ENCODE assay signal across 33 cellular contexts in the genomic region with DNA sequence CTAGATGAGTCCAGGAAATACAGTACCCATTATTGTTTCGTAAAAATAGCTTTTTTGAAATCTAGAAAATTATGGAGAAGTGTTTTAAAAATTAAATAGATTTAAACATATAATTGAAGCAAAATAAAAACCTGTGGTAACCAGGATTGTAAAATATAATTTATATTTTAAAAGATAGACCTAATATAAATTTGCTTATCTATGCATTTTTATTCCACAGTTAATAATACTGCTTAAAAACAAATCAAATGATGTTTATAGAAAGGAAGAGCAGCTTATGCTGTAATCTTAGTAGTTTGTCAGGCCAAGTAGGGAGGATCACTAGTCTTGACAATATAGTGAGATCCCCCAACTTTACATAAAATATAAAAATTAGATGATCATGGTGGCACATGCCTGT.
"Had no signal": no experiment of that assay in that cellular context is flagged by ENCODE, and none has a peak within 500 bp of the region (broad histone marks: within the 10 kb centered on the region; RNA-seq: fewer than 3 reads in every experiment).

No MANE protein-coding gene starts in this region.

- H3K27ac ChIP-seq: adrenal gland, ascending aorta, body of pancreas, brain microvascular endothelial cell, breast epithelium, cardiac muscle cell had no signal

- H3K9me3 ChIP-seq: adrenal gland, ascending aorta, body of pancreas, breast epithelium had no signal

- FAIRE-seq: astrocyte, bronchial epithelial cell had no signal

- H3K4me1 ChIP-seq: adrenal gland, ascending aorta, body of pancreas, breast epithelium had no signal

- H3K36me3 ChIP-seq: adrenal gland, ascending aorta, brain microvascular endothelial cell, cardiac muscle cell had no signal

- H3K27me3 ChIP-seq: adrenal gland, ascending aorta, body of pancreas, brain microvascular endothelial cell, breast epithelium, cardiac muscle cell had no signal

- H3K4me3 ChIP-seq: adrenal gland, ascending aorta, body of pancreas, breast epithelium, cardiac muscle cell had no signal

- DNase-seq: activated effector memory CD4-positive, alpha-beta T cell treated with anti-CD3 and anti-CD28 coated beads, Interleukin-2, amount 50 U/mL, for 16 hours; activated effector memory CD4-positive, alpha-beta T cell treated with Interleukin-2 at 50 U/mL for 16 hours; activated gamma-delta T cell; activated gamma-delta T cell treated with Interleukin-2 at 50 U/mL for 16 hours; activated naive CD4-positive, alpha-beta T cell; activated naive CD4-positive, alpha-beta T cell treated with anti-CD3 and anti-CD28 coated beads for 36 hours; activated naive CD4-positive, alpha-beta T cell treated with anti-CD3 and anti-CD28 coated beads, Interleukin-2, amount 10 ng/mL, durations not matched to agents 7 days and 5 days; activated naive CD4-positive, alpha-beta T cell treated with anti-CD3 and anti-CD28 coated beads, Interleukin-2, amount 50 U/mL, for 16 hours; activated naive CD4-positive, alpha-beta T cell treated with Interleukin-2 at 50 U/mL for 16 hours; activated naive CD8-positive, alpha-beta T cell treated with anti-CD3 and anti-CD28 coated beads for 36 hours; activated naive CD8-positive, alpha-beta T cell treated with anti-CD3 and anti-CD28 coated beads, Interleukin-2, amount 10 ng/mL, durations not matched to agents 7 days and 5 days; activated naive CD8-positive, alpha-beta T cell treated with anti-CD3 and anti-CD28 coated beads, Interleukin-2, amount 50 U/mL, for 24 hours; activated T-cell treated with anti-CD3 and anti-CD28 coated beads, Interleukin-2, amount 50 U/mL, for 24 hours; activated T-cell treated with anti-CD3 and anti-CD28 coated beads, Interleukin-2, amount 50 U/mL, for 4 hours; activated T-cell treated with anti-CD3 and anti-CD28 coated beads, Interleukin-2, amount 50 U/mL, for 48 hours; activated T-cell treated with anti-CD3 and anti-CD28 coated beads, Interleukin-2, amount 50 U/mL, for 72 hours; adrenal gland; amniotic stem cell; amygdala; anterior cingulate cortex; aorta; body of pancreas; brain microvascular endothelial cell; caudate nucleus; central memory CD4-positive, alpha-beta T cell; cerebellar nuclear complex had no signal

- ATAC-seq: activated naive CD4-positive, alpha-beta T cell treated with anti-CD3 and anti-CD28 coated beads, Interleukin-2, amount 50 U/mL, for 72 hours; activated naive CD8-positive, alpha-beta T cell treated with anti-CD3 and anti-CD28 coated beads, Interleukin-2, amount 50 U/mL, for 24 hours; activated T-cell treated with anti-CD3 and anti-CD28 coated beads, Interleukin-2, amount 50 U/mL, for 4 hours; activated T-cell treated with anti-CD3 and anti-CD28 coated beads, Interleukin-2, amount 50 U/mL, for 72 hours; activated T-helper 17 cell treated with anti-CD3 and anti-CD28 coated beads, Interleukin-2, amount 50 U/mL, for 72 hours; body of pancreas had no signal
